In the genomic region with DNA sequence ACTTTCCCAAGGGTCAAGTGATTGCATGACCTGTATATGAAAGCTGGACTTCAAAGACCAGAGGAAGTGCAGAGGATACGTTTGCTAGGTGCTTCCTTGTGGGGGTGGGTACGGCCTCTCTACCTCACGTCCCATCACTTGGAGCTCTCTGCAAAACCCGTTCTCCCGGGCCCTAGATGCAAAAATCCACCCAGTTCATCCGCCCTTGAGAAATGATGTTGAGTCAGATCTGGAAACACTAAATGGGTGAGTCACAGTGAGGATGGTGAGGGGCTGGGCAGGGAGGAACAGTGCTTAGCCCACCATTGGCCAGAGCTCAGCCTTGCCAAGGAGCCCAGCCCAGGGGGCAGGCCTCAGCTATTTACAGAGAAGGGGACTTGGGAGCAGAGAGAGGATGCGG, we compare ENCODE assay signal across 1 cellular context.
TF ChIP-seq lines count a peak whose summit lies in the region.

No MANE protein-coding gene starts in this region.

TF ChIP-seq in GM23338, 12 proteins besides CTCF, POLR2A, EP300 and RAD21 (continued from another document):
- TF ChIP-seq, protein P1, sequence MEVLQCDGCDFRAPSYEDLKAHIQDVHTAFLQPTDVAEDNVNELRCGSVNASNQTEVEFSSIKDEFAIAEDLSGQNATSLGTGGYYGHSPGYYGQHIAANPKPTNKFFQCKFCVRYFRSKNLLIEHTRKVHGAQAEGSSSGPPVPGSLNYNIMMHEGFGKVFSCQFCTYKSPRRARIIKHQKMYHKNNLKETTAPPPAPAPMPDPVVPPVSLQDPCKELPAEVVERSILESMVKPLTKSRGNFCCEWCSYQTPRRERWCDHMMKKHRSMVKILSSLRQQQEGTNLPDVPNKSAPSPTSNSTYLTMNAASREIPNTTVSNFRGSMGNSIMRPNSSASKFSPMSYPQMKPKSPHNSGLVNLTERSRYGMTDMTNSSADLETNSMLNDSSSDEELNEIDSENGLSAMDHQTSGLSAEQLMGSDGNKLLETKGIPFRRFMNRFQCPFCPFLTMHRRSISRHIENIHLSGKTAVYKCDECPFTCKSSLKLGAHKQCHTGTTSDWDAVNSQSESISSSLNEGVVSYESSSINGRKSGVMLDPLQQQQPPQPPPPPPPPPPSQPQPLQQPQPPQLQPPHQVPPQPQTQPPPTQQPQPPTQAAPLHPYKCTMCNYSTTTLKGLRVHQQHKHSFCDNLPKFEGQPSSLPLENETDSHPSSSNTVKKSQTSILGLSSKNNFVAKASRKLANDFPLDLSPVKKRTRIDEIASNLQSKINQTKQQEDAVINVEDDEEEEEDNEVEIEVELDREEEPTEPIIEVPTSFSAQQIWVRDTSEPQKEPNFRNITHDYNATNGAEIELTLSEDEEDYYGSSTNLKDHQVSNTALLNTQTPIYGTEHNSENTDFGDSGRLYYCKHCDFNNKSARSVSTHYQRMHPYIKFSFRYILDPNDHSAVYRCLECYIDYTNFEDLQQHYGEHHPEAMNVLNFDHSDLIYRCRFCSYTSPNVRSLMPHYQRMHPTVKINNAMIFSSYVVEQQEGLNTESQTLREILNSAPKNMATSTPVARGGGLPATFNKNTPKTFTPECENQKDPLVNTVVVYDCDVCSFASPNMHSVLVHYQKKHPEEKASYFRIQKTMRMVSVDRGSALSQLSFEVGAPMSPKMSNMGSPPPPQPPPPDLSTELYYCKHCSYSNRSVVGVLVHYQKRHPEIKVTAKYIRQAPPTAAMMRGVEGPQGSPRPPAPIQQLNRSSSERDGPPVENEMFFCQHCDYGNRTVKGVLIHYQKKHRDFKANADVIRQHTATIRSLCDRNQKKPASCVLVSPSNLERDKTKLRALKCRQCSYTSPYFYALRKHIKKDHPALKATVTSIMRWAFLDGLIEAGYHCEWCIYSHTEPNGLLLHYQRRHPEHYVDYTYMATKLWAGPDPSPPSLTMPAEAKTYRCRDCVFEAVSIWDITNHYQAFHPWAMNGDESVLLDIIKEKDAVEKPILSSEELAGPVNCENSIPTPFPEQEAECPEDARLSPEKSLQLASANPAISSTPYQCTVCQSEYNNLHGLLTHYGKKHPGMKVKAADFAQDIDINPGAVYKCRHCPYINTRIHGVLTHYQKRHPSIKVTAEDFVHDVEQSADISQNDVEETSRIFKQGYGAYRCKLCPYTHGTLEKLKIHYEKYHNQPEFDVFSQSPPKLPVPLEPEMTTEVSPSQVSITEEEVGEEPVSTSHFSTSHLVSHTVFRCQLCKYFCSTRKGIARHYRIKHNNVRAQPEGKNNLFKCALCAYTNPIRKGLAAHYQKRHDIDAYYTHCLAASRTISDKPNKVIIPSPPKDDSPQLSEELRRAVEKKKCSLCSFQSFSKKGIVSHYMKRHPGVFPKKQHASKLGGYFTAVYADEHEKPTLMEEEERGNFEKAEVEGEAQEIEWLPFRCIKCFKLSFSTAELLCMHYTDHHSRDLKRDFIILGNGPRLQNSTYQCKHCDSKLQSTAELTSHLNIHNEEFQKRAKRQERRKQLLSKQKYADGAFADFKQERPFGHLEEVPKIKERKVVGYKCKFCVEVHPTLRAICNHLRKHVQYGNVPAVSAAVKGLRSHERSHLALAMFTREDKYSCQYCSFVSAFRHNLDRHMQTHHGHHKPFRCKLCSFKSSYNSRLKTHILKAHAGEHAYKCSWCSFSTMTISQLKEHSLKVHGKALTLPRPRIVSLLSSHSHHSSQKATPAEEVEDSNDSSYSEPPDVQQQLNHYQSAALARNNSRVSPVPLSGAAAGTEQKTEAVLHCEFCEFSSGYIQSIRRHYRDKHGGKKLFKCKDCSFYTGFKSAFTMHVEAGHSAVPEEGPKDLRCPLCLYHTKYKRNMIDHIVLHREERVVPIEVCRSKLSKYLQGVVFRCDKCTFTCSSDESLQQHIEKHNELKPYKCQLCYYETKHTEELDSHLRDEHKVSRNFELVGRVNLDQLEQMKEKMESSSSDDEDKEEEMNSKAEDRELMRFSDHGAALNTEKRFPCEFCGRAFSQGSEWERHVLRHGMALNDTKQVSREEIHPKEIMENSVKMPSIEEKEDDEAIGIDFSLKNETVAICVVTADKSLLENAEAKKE (CRISPR knock-in tag; IDR thresholded peaks at IDR 0.05) = no peak
- TF ChIP-seq EZH2 (IDR thresholded peaks at IDR 0.05; ENCODE audit: low read depth, unreplicated experiment) = no peak
